19 cellular contexts compared by ENCODE assay signal in genomic region chr20:35823937-35824336, GRCh38.
"Had no signal": no experiment of that assay in that cellular context is flagged by ENCODE, and none has a peak within 500 bp of the region (broad histone marks: within the 10 kb centered on the region; RNA-seq: fewer than 3 reads in every experiment).

No MANE protein-coding gene starts in this region.

- H3K27me3 ChIP-seq: brain microvascular endothelial cell, colonic mucosa, ovary had no signal

- H3K4me3 ChIP-seq: colonic mucosa, left ventricle myocardium inferior, ovary had no signal

- ATAC-seq: naive thymus-derived CD4-positive, alpha-beta T cell; sciatic nerve; stimulated activated effector memory CD8-positive, alpha-beta T cell treated with anti-CD3 and anti-CD28 coated beads, Interleukin-12 subunit alpha, Interleukin-12 subunit beta, amount 100 ng/mL, for 72 hours had no signal

- FAIRE-seq: endometrium, frontal cortex, kidney had no signal

- H3K36me3 ChIP-seq: brain microvascular endothelial cell, colonic mucosa, ovary had no signal

- H3K9me3 ChIP-seq: colonic mucosa, left ventricle myocardium inferior, ovary had no signal

- H3K4me1 ChIP-seq: colonic mucosa had no signal

- H3K27ac ChIP-seq: brain microvascular endothelial cell, colonic mucosa, left ventricle myocardium inferior, ovary had no signal

- DNase-seq: activated CD4-positive, alpha-beta T cell treated with anti-CD3 and anti-CD28 coated beads for 36 hours; activated CD4-positive, alpha-beta T cell treated with anti-CD3 and anti-CD28 coated beads, Interleukin-2, amount 50 U/mL, for 48 hours; activated naive CD4-positive, alpha-beta T cell; activated naive CD8-positive, alpha-beta T cell treated with anti-CD3 and anti-CD28 coated beads for 36 hours; brain microvascular endothelial cell; central memory CD4-positive, alpha-beta T cell; colonic mucosa; head of caudate nucleus; kidney; left ventricle myocardium inferior; naive thymus-derived CD4-positive, alpha-beta T cell; ovary; stimulated activated CD4-positive, alpha-beta T cell treated with anti-CD3 and anti-CD28 coated beads, Interleukin-4, amount 100 ng/mL, for 24 hours; SW 1271; T-helper 2 cell had no signal
